27 cellular contexts compared by ENCODE assay signal in the genomic region with DNA sequence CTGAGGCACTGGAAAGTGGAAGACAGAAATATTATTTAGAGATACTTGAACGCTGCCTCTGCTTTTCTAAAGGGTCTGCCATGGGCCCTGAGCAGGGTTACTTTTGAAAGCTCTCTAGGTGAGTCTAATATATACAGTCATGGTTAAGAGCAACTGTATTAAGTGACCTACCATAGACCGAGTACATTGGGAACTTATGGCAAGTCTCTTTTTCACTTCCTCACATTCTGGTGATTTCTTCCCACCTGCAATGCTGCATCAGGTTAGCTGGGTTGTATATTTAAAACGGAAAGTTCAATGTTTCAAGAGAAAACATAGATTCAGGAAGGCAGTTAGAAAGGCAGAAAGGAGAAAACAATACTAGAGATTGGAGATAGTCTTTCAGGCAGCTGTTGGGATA.
A peak's percentile ranks its signal among the peaks of the same experiment; 100 is the strongest.
DNase-seq lines count a peak whose midpoint lies in the region; ATAC-seq, FAIRE-seq and TF ChIP-seq lines count a peak whose summit lies in the region.
"Had no signal": no experiment of that assay in that cellular context is flagged by ENCODE, and none has a peak within 500 bp of the region (broad histone marks: within the 10 kb centered on the region; RNA-seq: fewer than 3 reads in every experiment).

No MANE protein-coding gene starts in this region.

- no peaks in the 10 kb centered on the region for H3K9me3 ChIP-seq in GM12878 (replicated peaks; ENCODE audit: control insufficient read depth, insufficient read depth, low read length)
- H3K9me3 ChIP-seq: tibial artery had no signal

- BruUV-seq in GM12878 (replicated peaks; lab: Mats Ljungman, UMichigan), result no TSS peak

- WGBS in GM12878 (ENCODE audit: insufficient coverage, insufficient replicate concordance, low lambda C conversion rate, missing lambda C conversion rate), result 11% methylated on average over 3 of the region's 3 CpGs

- no peaks in the 10 kb centered on the region for H3K79me2 ChIP-seq in GM12878 (ENCODE audit: control insufficient read depth, insufficient read depth, low read length)

- TF ChIP-seq CTCF in GM12878 (IDR thresholded peaks at IDR 0.05 in 2 of 3, conservative IDR thresholded peaks at IDR 0.05 in 1 of 3; ENCODE audit: control insufficient read depth in 2 of 3, extremely low read depth in 1 of 3, insufficient read depth in 1 of 3, low read depth in 3 of 3, low read length in 3 of 3), result no peak
- no peak for TF ChIP-seq CTCF in nephron progenitor cell (IDR thresholded peaks at IDR 0.05)

- intact Hi-C loops in GM12878 (cut with micrococcal nuclease; ENCODE audit: unreplicated experiment), result no loop called here

- H3K27me3 Mint-ChIP-seq in nephron progenitor cell (ENCODE audit: low read depth, poor library complexity), result no peaks in the 10 kb centered on the region

- in situ Hi-C loops in GM12878 (cut with MboI), result loop anchor here (25.0 kb wide), 1 partner anchor 478 kb away; a partner anchor contains a TSS

- no peak for FAIRE-seq in GM12878 (lab: Jason Lieb, UNC)
- FAIRE-seq: endothelial cell of umbilical vein, K562 had no signal

- no peak overlapping the region for H3K9ac ChIP-seq in GM12878 (ENCODE audit: control insufficient read depth, insufficient read depth, low read length)

- H3K4me1 Mint-ChIP-seq in nephron progenitor cell, result no peaks in the 10 kb centered on the region
- H3K4me1 Mint-ChIP-seq: activated naive CD8-positive, alpha-beta T cell treated with anti-CD3 and anti-CD28 coated beads for 36 hours; central memory CD8-positive, alpha-beta T cell; stimulated activated naive B cell treated with anti-CD40 and anti-IgM and Interleukin-4, amounts not matched to agents 10 μg/mL and 1 μg/mL and 100 μg/mL, for 72 hours had no signal

- H3K9me3 Mint-ChIP-seq in nephron progenitor cell, result no peaks in the 10 kb centered on the region
- H3K9me3 Mint-ChIP-seq: activated naive CD8-positive, alpha-beta T cell treated with anti-CD3 and anti-CD28 coated beads for 36 hours; CD4-positive, alpha-beta T cell; central memory CD8-positive, alpha-beta T cell; stimulated activated naive B cell treated with anti-CD40 and anti-IgM and Interleukin-4, amounts not matched to agents 10 μg/mL and 1 μg/mL and 100 μg/mL, for 72 hours had no signal

- no peak for TF ChIP-seq POLR2A in GM12878 (IDR thresholded peaks at IDR 0.05; ENCODE audit: low read depth, low read length)

- RAD21 ChIA-PET in GM12878 (lab: Charles Lee; ENCODE audit: unreplicated experiment), result interaction anchor here (0.7 to 2.2 kb wide), 2 partner anchors 12 to 438 kb away, joined by 3 to 12 read pairs; no protein-coding TSS in a partner anchor

- CTCF ChIA-PET in GM12878 (lab: Yijun Ruan, JAX), result interaction anchor here (1.0 to 1.8 kb wide), 5 partner anchors 12 to 438 kb away, joined by 3 to 4 read pairs (median 4); no protein-coding TSS in a partner anchor

- no peaks in the 10 kb centered on the region for H3K36me3 Mint-ChIP-seq in nephron progenitor cell (ENCODE audit: low read depth)
- H3K36me3 Mint-ChIP-seq: activated naive CD8-positive, alpha-beta T cell treated with anti-CD3 and anti-CD28 coated beads for 36 hours; stimulated activated naive B cell treated with anti-CD40 and anti-IgM and Interleukin-4, amounts not matched to agents 10 μg/mL and 1 μg/mL and 100 μg/mL, for 72 hours had no signal

- ATAC-seq in GM18907 (IDR thresholded peaks at IDR 0.05; ENCODE audit: unreplicated experiment) (peak; percentile 52), GM21515 (IDR thresholded peaks at IDR 0.05; ENCODE audit: unreplicated experiment) (peak; percentile 67), HG02852 (IDR thresholded peaks at IDR 0.05; ENCODE audit: unreplicated experiment) (peak; percentile 61), GM12878 (peak; percentile 70), HG03045 (IDR thresholded peaks at IDR 0.05; ENCODE audit: unreplicated experiment) (no peak)
- ATAC-seq: K562, Right ventricle myocardium inferior, WTC11 had no signal

- no peak overlapping the region for H2AFZ ChIP-seq in GM12878 (ENCODE audit: control insufficient read depth, low read depth, low read length)

- no peak overlapping the region for H3K27ac Mint-ChIP-seq in nephron progenitor cell
- H3K27ac Mint-ChIP-seq: activated naive CD8-positive, alpha-beta T cell treated with anti-CD3 and anti-CD28 coated beads for 36 hours; CD4-positive, alpha-beta T cell; stimulated activated naive B cell treated with anti-CD40 and anti-IgM and Interleukin-4, amounts not matched to agents 10 μg/mL and 1 μg/mL and 100 μg/mL, for 72 hours; WTC11 had no signal

- H3K4me3 Mint-ChIP-seq in nephron progenitor cell, result no peak overlapping the region
- H3K4me3 Mint-ChIP-seq: activated naive CD8-positive, alpha-beta T cell treated with anti-CD3 and anti-CD28 coated beads for 36 hours; CD4-positive, alpha-beta T cell; central memory CD8-positive, alpha-beta T cell; stimulated activated naive B cell treated with anti-CD40 and anti-IgM and Interleukin-4, amounts not matched to agents 10 μg/mL and 1 μg/mL and 100 μg/mL, for 72 hours; WTC11 had no signal

- no peak overlapping the region for H3K27ac ChIP-seq in GM12878 (ENCODE audit: control insufficient read depth, insufficient read depth)
- H3K27ac ChIP-seq: dorsolateral prefrontal cortex, tibial artery had no signal

- SMC1A ChIA-PET in GM12878 (lab: Charles Lee; ENCODE audit: uncharacterized antibody, unreplicated experiment), result interaction anchor here (1.5 to 1.7 kb wide), 2 partner anchors 26 to 438 kb away, joined by 3 to 6 read pairs; no protein-coding TSS in a partner anchor

- POLR2A ChIA-PET in GM12878 (lab: Charles Lee), result no interaction called here

- TF ChIP-seq EP300 in GM12878 (IDR thresholded peaks at IDR 0.05; ENCODE audit: borderline replicate concordance in 1 of 2, control insufficient read depth in 1 of 2, low read depth in 2 of 2, low read length in 2 of 2), result no peak

- H3K36me3 ChIP-seq in GM12878 (ENCODE audit: control insufficient read depth in 2 of 2, insufficient read depth in 2 of 2, low read length in 1 of 2), result no peaks in the 10 kb centered on the region
- H3K36me3 ChIP-seq: tibial artery had no signal

- peaks cover 6% of the 10 kb centered on the region; the same call in 1 of the 2 replicates for H3K4me1 ChIP-seq in GM12878 (ENCODE audit: control insufficient read depth, insufficient read depth, low read length)
- H3K4me1 ChIP-seq: tibial artery had no signal

- DNase-seq in GM12878 (ENCODE audit: low read depth, low spot score) (no peak), nephron progenitor cell (no peak)
- DNase-seq in stimulated activated naive CD4-positive, alpha-beta T cell (lab: John Stamatoyannopoulos, UW), result no peak
- DNase-seq: activated CD8-positive, alpha-beta memory T cell treated with anti-CD3 and anti-CD28 coated beads, Interleukin-2, amount 50 U/mL, for 48 hours; activated naive CD8-positive, alpha-beta T cell treated with anti-CD3 and anti-CD28 coated beads for 36 hours; CD4-positive, alpha-beta T cell; DMS153; dorsolateral prefrontal cortex; GDM1; mesenchymal stem cell; MM.1S; NCI-H2227 treated with DMSO at 0.1 percent for 48 hours; NCI-H748 treated with DMSO at 0.1 percent for 48 hours; nucleus accumbens; stimulated activated naive B cell treated with anti-CD40 and anti-IgM and Interleukin-4, amounts not matched to agents 10 μg/mL and 1 μg/mL and 100 μg/mL, for 72 hours; T1000; tibial artery had no signal

- H3K4me3 ChIP-seq in GM12878, result no peak overlapping the region
- H3K4me3 ChIP-seq: dorsolateral prefrontal cortex, K562, smooth muscle cell, tibial artery had no signal

- no peak for TF ChIP-seq RAD21 in GM12878 (IDR thresholded peaks at IDR 0.05; ENCODE audit: insufficient read depth, low read depth, low read length)

- H3K27me3 ChIP-seq in GM12878 (replicated peaks in 1 of 2; ENCODE audit: control insufficient read depth in 2 of 2, insufficient read depth in 2 of 2, low read length in 1 of 2), result no peaks in the 10 kb centered on the region; a peak in 1 of 4 replicates
- H3K27me3 ChIP-seq: tibial artery had no signal

- no peaks in the 10 kb centered on the region for H4K20me1 ChIP-seq in GM12878 (ENCODE audit: control insufficient read depth, insufficient read depth)

- peak overlapping the region; percentile 27; the same call in 1 of the 2 replicates for H3K4me2 ChIP-seq in GM12878 (ENCODE audit: control insufficient read depth, insufficient read depth)
- H3K4me2 ChIP-seq: smooth muscle cell had no signal

TF ChIP-seq in GM12878, 131 proteins besides CTCF, POLR2A, EP300 and RAD21 (continues in another document):
- TF ChIP-seq HDGF (IDR thresholded peaks at IDR 0.05) (no peak), MTA2 (IDR thresholded peaks at IDR 0.05; ENCODE audit: low read depth) (no peak), CHD2 (IDR thresholded peaks at IDR 0.05; ENCODE audit: borderline replicate concordance, low read depth, low read length) (no peak), GABPA (IDR thresholded peaks at IDR 0.05; ENCODE audit: low read depth) (no peak), SPI1 (IDR thresholded peaks at IDR 0.05; ENCODE audit: borderline replicate concordance, insufficient read depth, low read depth, low read length) (peak; percentile 80), ZSCAN29 (IDR thresholded peaks at IDR 0.05) (no peak)
- TF ChIP-seq, protein P1, sequence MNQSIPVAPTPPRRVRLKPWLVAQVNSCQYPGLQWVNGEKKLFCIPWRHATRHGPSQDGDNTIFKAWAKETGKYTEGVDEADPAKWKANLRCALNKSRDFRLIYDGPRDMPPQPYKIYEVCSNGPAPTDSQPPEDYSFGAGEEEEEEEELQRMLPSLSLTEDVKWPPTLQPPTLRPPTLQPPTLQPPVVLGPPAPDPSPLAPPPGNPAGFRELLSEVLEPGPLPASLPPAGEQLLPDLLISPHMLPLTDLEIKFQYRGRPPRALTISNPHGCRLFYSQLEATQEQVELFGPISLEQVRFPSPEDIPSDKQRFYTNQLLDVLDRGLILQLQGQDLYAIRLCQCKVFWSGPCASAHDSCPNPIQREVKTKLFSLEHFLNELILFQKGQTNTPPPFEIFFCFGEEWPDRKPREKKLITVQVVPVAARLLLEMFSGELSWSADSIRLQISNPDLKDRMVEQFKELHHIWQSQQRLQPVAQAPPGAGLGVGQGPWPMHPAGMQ (IDR thresholded peaks at IDR 0.05; ENCODE audit: borderline replicate concordance), result no peak
- TF ChIP-seq, protein P2, sequence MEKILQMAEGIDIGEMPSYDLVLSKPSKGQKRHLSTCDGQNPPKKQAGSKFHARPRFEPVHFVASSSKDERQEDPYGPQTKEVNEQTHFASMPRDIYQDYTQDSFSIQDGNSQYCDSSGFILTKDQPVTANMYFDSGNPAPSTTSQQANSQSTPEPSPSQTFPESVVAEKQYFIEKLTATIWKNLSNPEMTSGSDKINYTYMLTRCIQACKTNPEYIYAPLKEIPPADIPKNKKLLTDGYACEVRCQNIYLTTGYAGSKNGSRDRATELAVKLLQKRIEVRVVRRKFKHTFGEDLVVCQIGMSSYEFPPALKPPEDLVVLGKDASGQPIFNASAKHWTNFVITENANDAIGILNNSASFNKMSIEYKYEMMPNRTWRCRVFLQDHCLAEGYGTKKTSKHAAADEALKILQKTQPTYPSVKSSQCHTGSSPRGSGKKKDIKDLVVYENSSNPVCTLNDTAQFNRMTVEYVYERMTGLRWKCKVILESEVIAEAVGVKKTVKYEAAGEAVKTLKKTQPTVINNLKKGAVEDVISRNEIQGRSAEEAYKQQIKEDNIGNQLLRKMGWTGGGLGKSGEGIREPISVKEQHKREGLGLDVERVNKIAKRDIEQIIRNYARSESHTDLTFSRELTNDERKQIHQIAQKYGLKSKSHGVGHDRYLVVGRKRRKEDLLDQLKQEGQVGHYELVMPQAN (conservative IDR thresholded peaks at IDR 0.05), result no peak
